Comparison of ENCODE assay signal across 16 cellular contexts in genomic region chr4:53009824-53010223, GRCh38.
DNase-seq lines count a peak whose midpoint lies in the region; ATAC-seq and TF ChIP-seq lines count a peak whose summit lies in the region.
"Had no signal": no experiment of that assay in that cellular context is flagged by ENCODE, and none has a peak within 500 bp of the region (broad histone marks: within the 10 kb centered on the region; RNA-seq: fewer than 3 reads in every experiment).

No MANE protein-coding gene starts in this region.

- H3K4me1 Mint-ChIP-seq in activated naive CD8-positive, alpha-beta T cell treated with anti-CD3 and anti-CD28 coated beads for 36 hours: peaks cover 29% of the 10 kb centered on the region
- peaks cover 20% of the 10 kb centered on the region for H3K4me1 Mint-ChIP-seq in activated naive CD8-positive, alpha-beta T cell treated with anti-CD3 and anti-CD28 coated beads, Interleukin-2, amount 50 U/mL, for 24 hours

- peak overlapping the region; percentile 2 for H3K9ac ChIP-seq in adipocyte (ENCODE audit: low read length)

- peak overlapping the region; percentile 13 for H3K27ac Mint-ChIP-seq in activated naive CD8-positive, alpha-beta T cell treated with anti-CD3 and anti-CD28 coated beads for 36 hours
- no peak overlapping the region for H3K27ac Mint-ChIP-seq in activated naive CD8-positive, alpha-beta T cell treated with anti-CD3 and anti-CD28 coated beads, Interleukin-2, amount 50 U/mL, for 24 hours
- H3K27ac Mint-ChIP-seq: activated CD8-positive, alpha-beta memory T cell treated with anti-CD3 and anti-CD28 coated beads, Interleukin-2, amount 10 ng/mL, durations not matched to agents 7 days and 5 days; endodermal cell had no signal

- DNase-seq in activated naive CD8-positive, alpha-beta T cell treated with anti-CD3 and anti-CD28 coated beads for 36 hours: no peak
- no peak for DNase-seq in activated naive CD8-positive, alpha-beta T cell treated with anti-CD3 and anti-CD28 coated beads, Interleukin-2, amount 50 U/mL, for 24 hours
- DNase-seq in adipocyte (ENCODE audit: low read depth): no peak
- no peak for DNase-seq in thoracic aorta (ENCODE audit: low spot score)
- DNase-seq in HUDEP-2 (lab: John Stamatoyannopoulos, UW; ENCODE audit: unreplicated experiment in 76 of 76): no peak
- no peak for DNase-seq in NCI-H1436 treated with DMSO at 0.1 percent for 48 hours (lab: John Stamatoyannopoulos, UW)
- no peak for DNase-seq in head of caudate nucleus
- DNase-seq: activated CD8-positive, alpha-beta memory T cell treated with anti-CD3 and anti-CD28 coated beads, Interleukin-2, amount 10 ng/mL, durations not matched to agents 7 days and 5 days; activated naive CD4-positive, alpha-beta T cell; endodermal cell; islet precursor cell; NK-92 treated with Interleukin-12 subunit alpha and Interleukin-12 subunit beta, amount 100 ng/mL, for 24 hours had no signal

- peaks cover 49% of the 10 kb centered on the region for H3K4me1 ChIP-seq in adipocyte (ENCODE audit: control insufficient read depth, insufficient read depth, low read length)
- H3K4me1 ChIP-seq in thoracic aorta (ENCODE audit: control insufficient read depth in 1 of 2, low read depth in 2 of 2): peaks cover 34 to 69% of the 10 kb centered on the region in 2 donors

- no peaks in the 10 kb centered on the region for H3K27me3 Mint-ChIP-seq in activated naive CD8-positive, alpha-beta T cell treated with anti-CD3 and anti-CD28 coated beads for 36 hours
- H3K27me3 Mint-ChIP-seq in activated naive CD8-positive, alpha-beta T cell treated with anti-CD3 and anti-CD28 coated beads, Interleukin-2, amount 50 U/mL, for 24 hours: no peaks in the 10 kb centered on the region
- H3K27me3 Mint-ChIP-seq: activated CD8-positive, alpha-beta memory T cell treated with anti-CD3 and anti-CD28 coated beads, Interleukin-2, amount 10 ng/mL, durations not matched to agents 7 days and 5 days; central memory CD8-positive, alpha-beta T cell had no signal

- peak overlapping the region; percentile 1 to 16 for H3K27ac ChIP-seq in thoracic aorta
- H3K27ac ChIP-seq: A549 had no signal

- H3K27me3 ChIP-seq in adipocyte (replicated peaks; ENCODE audit: control insufficient read depth, insufficient read depth, low read length) (no peaks in the 10 kb centered on the region), thoracic aorta (replicated peaks; ENCODE audit: insufficient read depth) (no peaks in the 10 kb centered on the region)

- no peak for TF ChIP-seq CTCF in thoracic aorta (IDR thresholded peaks at IDR 0.05)

- H3K36me3 ChIP-seq in adipocyte (ENCODE audit: control insufficient read depth, insufficient read depth, low read length, severe bottlenecking): no peaks in the 10 kb centered on the region
- no peaks in the 10 kb centered on the region for H3K36me3 ChIP-seq in thoracic aorta

- H3K4me3 Mint-ChIP-seq in activated naive CD8-positive, alpha-beta T cell treated with anti-CD3 and anti-CD28 coated beads for 36 hours: no peak overlapping the region
- no peak overlapping the region for H3K4me3 Mint-ChIP-seq in activated naive CD8-positive, alpha-beta T cell treated with anti-CD3 and anti-CD28 coated beads, Interleukin-2, amount 50 U/mL, for 24 hours
- H3K4me3 Mint-ChIP-seq: activated CD8-positive, alpha-beta memory T cell treated with anti-CD3 and anti-CD28 coated beads, Interleukin-2, amount 10 ng/mL, durations not matched to agents 7 days and 5 days; central memory CD8-positive, alpha-beta T cell; endodermal cell had no signal

- no peak for ATAC-seq in activated naive CD8-positive, alpha-beta T cell treated with anti-CD3 and anti-CD28 coated beads, Interleukin-2, amount 50 U/mL, for 24 hours
- ATAC-seq in HG02852 (IDR thresholded peaks at IDR 0.05; ENCODE audit: unreplicated experiment): peak; percentile 47
- no peak for ATAC-seq in thoracic aorta (ENCODE audit: insufficient number of reproducible peaks, low FRiP score, low read depth)
- ATAC-seq: A549; activated CD8-positive, alpha-beta memory T cell treated with anti-CD3 and anti-CD28 coated beads, Interleukin-2, amount 10 ng/mL, durations not matched to agents 7 days and 5 days; SK-N-SH treated with all-trans-retinoic acid at 6 μM for 48 hours had no signal

- no peaks in the 10 kb centered on the region for H3K9me3 ChIP-seq in adipocyte (ENCODE audit: control insufficient read depth, low read length)
- H3K9me3 ChIP-seq in thoracic aorta: no peaks in the 10 kb centered on the region
- H3K9me3 ChIP-seq: A549 had no signal

- intact Hi-C loops in head of caudate nucleus (cut with DNase I): no loop called here

- H3K9me3 Mint-ChIP-seq in activated naive CD8-positive, alpha-beta T cell treated with anti-CD3 and anti-CD28 coated beads for 36 hours: peaks cover 7% of the 10 kb centered on the region
- H3K9me3 Mint-ChIP-seq in activated naive CD8-positive, alpha-beta T cell treated with anti-CD3 and anti-CD28 coated beads, Interleukin-2, amount 50 U/mL, for 24 hours: no peaks in the 10 kb centered on the region
- H3K9me3 Mint-ChIP-seq: central memory CD8-positive, alpha-beta T cell had no signal

- H3K4me3 ChIP-seq in adipocyte (ENCODE audit: low read length) (no peak overlapping the region), thoracic aorta (no peak overlapping the region)
- H3K4me3 ChIP-seq: A549 had no signal

- H3K36me3 Mint-ChIP-seq in activated naive CD8-positive, alpha-beta T cell treated with anti-CD3 and anti-CD28 coated beads for 36 hours: peaks cover 28% of the 10 kb centered on the region
- H3K36me3 Mint-ChIP-seq in activated naive CD8-positive, alpha-beta T cell treated with anti-CD3 and anti-CD28 coated beads, Interleukin-2, amount 50 U/mL, for 24 hours (ENCODE audit: low read depth): peaks cover 14% of the 10 kb centered on the region
